23 cellular contexts compared by ENCODE assay signal in the genomic region with DNA sequence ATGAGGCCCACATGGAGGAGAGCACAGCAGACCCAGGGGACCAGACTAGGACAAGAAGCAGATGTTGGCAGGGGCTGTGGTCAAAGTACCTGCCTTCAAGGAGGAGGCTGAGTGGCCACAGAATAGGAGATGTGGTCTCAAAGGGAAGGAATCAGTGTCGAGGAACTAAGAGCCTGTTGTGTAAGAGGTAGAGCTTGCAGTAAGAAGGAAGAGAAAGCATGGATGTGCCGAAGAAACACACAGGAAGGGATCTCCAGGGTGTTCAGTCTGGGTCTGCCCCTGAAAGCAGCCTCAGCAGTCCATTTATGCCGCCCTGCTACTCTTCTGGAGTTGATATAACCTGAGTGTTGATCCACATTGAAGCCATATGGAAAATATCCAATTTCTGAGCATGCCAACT.
DNase-seq lines count a peak whose midpoint lies in the region; ATAC-seq and TF ChIP-seq lines count a peak whose summit lies in the region.
"Had no signal": no experiment of that assay in that cellular context is flagged by ENCODE, and none has a peak within 500 bp of the region (broad histone marks: within the 10 kb centered on the region; RNA-seq: fewer than 3 reads in every experiment).

No MANE protein-coding gene starts in this region.

- H3K4me3 Mint-ChIP-seq in HFFc6 = no peak overlapping the region
- no peak overlapping the region for H3K4me3 Mint-ChIP-seq in nephron progenitor cell
- H3K4me3 Mint-ChIP-seq: activated CD8-positive, alpha-beta T cell treated with anti-CD3 and anti-CD28 coated beads for 36 hours; CD4-positive, CD25-positive, alpha-beta regulatory T cell; stimulated activated naive CD8-positive, alpha-beta T cell treated with anti-CD3 and anti-CD28 coated beads, Interleukin-15, amount 100 ng/mL, for 72 hours; type B pancreatic cell had no signal

- ATAC-seq in GM19328 (IDR thresholded peaks at IDR 0.05; ENCODE audit: unreplicated experiment) (no peak), GM21528 (IDR thresholded peaks at IDR 0.05; ENCODE audit: low FRiP score, unreplicated experiment) (no peak)
- ATAC-seq: activated CD8-positive, alpha-beta T cell treated with anti-CD3 and anti-CD28 coated beads for 36 hours; SK-N-SH treated with all-trans-retinoic acid at 6 μM for 48 hours; stimulated activated naive CD8-positive, alpha-beta T cell treated with anti-CD3 and anti-CD28 coated beads, Interleukin-15, amount 100 ng/mL, for 72 hours had no signal

- H3K36me3 Mint-ChIP-seq in HFFc6 (ENCODE audit: low read depth) (peaks cover 73% of the 10 kb centered on the region), nephron progenitor cell (ENCODE audit: low read depth) (peaks cover 70% of the 10 kb centered on the region)
- H3K36me3 Mint-ChIP-seq: CD4-positive, CD25-positive, alpha-beta regulatory T cell had no signal

- H3K9me3 Mint-ChIP-seq in HFFc6 (no peaks in the 10 kb centered on the region; the same call in 1 of the 2 replicates), nephron progenitor cell (no peaks in the 10 kb centered on the region)
- H3K9me3 Mint-ChIP-seq: activated CD8-positive, alpha-beta T cell treated with anti-CD3 and anti-CD28 coated beads for 36 hours; type B pancreatic cell had no signal

- H3K27ac Mint-ChIP-seq in HFFc6 = peak overlapping the region; percentile 84
- peak overlapping the region; percentile 3 for H3K27ac Mint-ChIP-seq in nephron progenitor cell
- H3K27ac Mint-ChIP-seq: activated CD8-positive, alpha-beta T cell treated with anti-CD3 and anti-CD28 coated beads for 36 hours; CD4-positive, CD25-positive, alpha-beta regulatory T cell; type B pancreatic cell had no signal

- TF ChIP-seq CTCF in HFFc6 (IDR thresholded peaks at IDR 0.05) (no peak), nephron progenitor cell (IDR thresholded peaks at IDR 0.05) (no peak)

- H3K4me1 Mint-ChIP-seq in HFFc6 (ENCODE audit: low read depth) (peaks cover 67% of the 10 kb centered on the region), nephron progenitor cell (no peaks in the 10 kb centered on the region)
- H3K4me1 Mint-ChIP-seq: CD4-positive, CD25-positive, alpha-beta regulatory T cell; stimulated activated naive CD8-positive, alpha-beta T cell treated with anti-CD3 and anti-CD28 coated beads, Interleukin-15, amount 100 ng/mL, for 72 hours had no signal

- peaks cover 2% of the 10 kb centered on the region; the same call in 1 of the 2 replicates for H3K27me3 Mint-ChIP-seq in HFFc6 (ENCODE audit: insufficient read depth)
- no peaks in the 10 kb centered on the region for H3K27me3 Mint-ChIP-seq in nephron progenitor cell (ENCODE audit: low read depth, poor library complexity)
- H3K27me3 Mint-ChIP-seq: type B pancreatic cell had no signal

- peak; percentile 29 for DNase-seq in Ammon's horn (ENCODE audit: low spot score)
- DNase-seq in HFFc6 = no peak
- DNase-seq in SIG-M5 (lab: John Stamatoyannopoulos, UW) = peak; percentile 58
- DNase-seq in nephron progenitor cell = no peak
- no peak for DNase-seq in stimulated activated CD4-positive, alpha-beta T cell treated with anti-CD3 and anti-CD28 coated beads, Interleukin-4, amount 100 ng/mL, for 24 hours
- DNase-seq: activated CD8-positive, alpha-beta T cell treated with anti-CD3 and anti-CD28 coated beads for 36 hours; activated gamma-delta T cell treated with Interleukin-2 at 50 U/mL for 16 hours; activated T-cell treated with anti-CD3 and anti-CD28 coated beads for 4 hours; adrenal gland; brain microvascular endothelial cell; CD4-positive, CD25-positive, alpha-beta regulatory T cell; colonic mucosa; DMS153; HCEC 1CT; NCI-H1436; NCI-H510A treated with DMSO at 0.1 percent for 48 hours; NK-92 treated with Interleukin-12 subunit alpha and Interleukin-12 subunit beta, amount 100 ng/mL, for 24 hours; stimulated activated naive CD8-positive, alpha-beta T cell treated with anti-CD3 and anti-CD28 coated beads, Interleukin-15, amount 100 ng/mL, for 72 hours; T1000 had no signal

Comparison
In these comparisons a context has a peak if more than half of its experiments do, and no peak if none do; other contexts are left out.
1. DNase-seq: peak in Ammon's horn (single experiment) and SIG-M5 (single experiment); none in HFFc6 (single experiment), nephron progenitor cell (single experiment) and stimulated activated CD4-positive, alpha-beta T cell treated with anti-CD3 and anti-CD28 coated beads, Interleukin-4, amount 100 ng/mL, for 24 hours (single experiment).